ENCODE assay signal across 9 cellular contexts in the genomic region with DNA sequence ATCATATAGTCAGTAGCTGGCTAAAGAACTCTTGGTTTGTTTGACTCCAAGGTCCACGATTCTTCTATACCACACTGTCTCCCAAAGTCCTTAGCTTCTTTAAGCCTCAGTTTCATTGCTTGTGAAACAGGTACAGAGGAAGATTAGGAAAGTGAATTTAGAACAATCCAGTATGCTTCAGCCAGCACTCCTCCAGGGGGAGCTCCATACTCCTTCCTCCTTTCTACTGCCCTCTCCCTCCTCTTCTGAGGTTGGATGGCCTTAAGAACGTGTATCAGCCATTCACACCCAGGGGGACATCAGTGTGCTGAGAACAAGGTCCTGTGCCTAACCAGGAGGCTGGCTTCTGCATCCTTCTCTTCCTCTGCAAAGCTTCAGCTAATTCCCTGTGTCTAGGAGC. TPM values are rescaled to one million over a fixed set of nuclear protein-coding genes. Genes with fewer than 3 reads are reported as not detected.
DNase-seq lines count a peak whose midpoint lies in the region; ATAC-seq, FAIRE-seq and TF ChIP-seq lines count a peak whose summit lies in the region.
"Had no signal": no experiment of that assay in that cellular context is flagged by ENCODE, and none has a peak within 500 bp of the region (broad histone marks: within the 10 kb centered on the region; RNA-seq: fewer than 3 reads in every experiment).

No MANE protein-coding gene starts in this region.

- no peaks in the 10 kb centered on the region for H3K4me1 ChIP-seq in keratinocyte (ENCODE audit: control insufficient read depth, extremely low read depth, insufficient read depth, low read length)
- H3K4me1 ChIP-seq in CD4-positive, alpha-beta memory T cell (ENCODE audit: insufficient read depth, low read length) = no peaks in the 10 kb centered on the region

- DNase-seq in CD1c-positive myeloid dendritic cell (ENCODE audit: extremely low spot score) = peak; percentile 39
- peak; percentile 53 for DNase-seq in H4 (ENCODE audit: low spot score)
- peak; percentile 6 for DNase-seq in UCSD-AML1 (lab: John Stamatoyannopoulos, UW; ENCODE audit: unreplicated experiment)
- DNase-seq in keratinocyte (ENCODE audit: low read depth, low spot score) = no peak
- DNase-seq in CD4-positive, alpha-beta memory T cell = no peak
- no peak for DNase-seq in LoVo (ENCODE audit: low spot score)
- no peak for DNase-seq in NCI-H146 treated with DMSO at 0.1 percent for 48 hours (lab: John Stamatoyannopoulos, UW; ENCODE audit: unreplicated experiment)

- H3K4me3 ChIP-seq in keratinocyte (ENCODE audit: control insufficient read depth in 2 of 3, extremely low read depth in 1 of 3, insufficient read depth in 2 of 3, low read depth in 1 of 3, low read length in 3 of 3) = no peak overlapping the region
- H3K4me3 ChIP-seq in CD4-positive, alpha-beta memory T cell (ENCODE audit: low read length in 2 of 2) = no peak overlapping the region

- H3K36me3 Mint-ChIP-seq in CD4-positive, alpha-beta memory T cell = no peaks in the 10 kb centered on the region
- H3K36me3 Mint-ChIP-seq: memory B cell had no signal

- H3K9ac ChIP-seq in keratinocyte (ENCODE audit: control insufficient read depth, extremely low read depth, insufficient read depth, low read length) = no peak overlapping the region

- H3K9me1 ChIP-seq in keratinocyte (ENCODE audit: control insufficient read depth, extremely low read depth, insufficient read depth, low read length) = no peaks in the 10 kb centered on the region

- peak; percentile 72 to 89 (median 76) for TF ChIP-seq CTCF in keratinocyte (optimal IDR thresholded peaks at IDR 0.05 in 1 of 3, IDR thresholded peaks at IDR 0.05 in 1 of 3, conservative IDR thresholded peaks at IDR 0.05 in 1 of 3; ENCODE audit: extremely low read depth in 1 of 3, insufficient read depth in 2 of 3, low read length in 3 of 3)

- H3K27ac ChIP-seq in keratinocyte (ENCODE audit: control insufficient read depth, insufficient read depth, low read length) = no peak overlapping the region
- no peak overlapping the region for H3K27ac ChIP-seq in CD4-positive, alpha-beta memory T cell (ENCODE audit: low read depth, low read length)

- H3K79me2 ChIP-seq in keratinocyte (ENCODE audit: control insufficient read depth, insufficient read depth, low read length) = no peaks in the 10 kb centered on the region

- H3K9me3 ChIP-seq in keratinocyte (ENCODE audit: control insufficient read depth, low read depth, low read length) = no peaks in the 10 kb centered on the region
- no peaks in the 10 kb centered on the region for H3K9me3 ChIP-seq in CD4-positive, alpha-beta memory T cell (ENCODE audit: control insufficient read depth in 1 of 2, low read length in 2 of 2)

- H3K4me2 ChIP-seq in keratinocyte (ENCODE audit: control insufficient read depth, extremely low read depth, insufficient read depth, low read depth, low read length) = no peak overlapping the region

- H3K9me3 Mint-ChIP-seq in CD4-positive, alpha-beta memory T cell = peaks cover 0 to 5% (median 2%) of the 10 kb centered on the region in 8 donors

- no peak overlapping the region for H3K27ac Mint-ChIP-seq in CD4-positive, alpha-beta memory T cell
- H3K27ac Mint-ChIP-seq: memory B cell had no signal

- no peaks in the 10 kb centered on the region for H4K20me1 ChIP-seq in keratinocyte (ENCODE audit: control insufficient read depth, extremely low read depth, insufficient read depth, low read length)

- H3K36me3 ChIP-seq in keratinocyte (ENCODE audit: control insufficient read depth in 2 of 2, extremely low read depth in 1 of 2, insufficient read depth in 2 of 2, low read length in 2 of 2) = no peaks in the 10 kb centered on the region
- no peaks in the 10 kb centered on the region for H3K36me3 ChIP-seq in CD4-positive, alpha-beta memory T cell (ENCODE audit: insufficient read depth, low read length)

- CTCF ChIA-PET in CD4-positive, alpha-beta memory T cell (lab: Charles Lee; ENCODE audit: partially characterized antibody) = interaction anchor here (0.8 to 0.9 kb wide), 3 partner anchors 14 to 24 kb away, joined by 4 to 5 read pairs (median 4); no protein-coding TSS in a partner anchor

- no peak for ATAC-seq in HG02759 (IDR thresholded peaks at IDR 0.05; ENCODE audit: unreplicated experiment)

- no peak overlapping the region for H3K4me3 Mint-ChIP-seq in CD4-positive, alpha-beta memory T cell
- H3K4me3 Mint-ChIP-seq: memory B cell had no signal

- H3K27me3 ChIP-seq in keratinocyte (ENCODE audit: control insufficient read depth, extremely low read depth, insufficient read depth, low read length) = no peaks in the 10 kb centered on the region
- no peaks in the 10 kb centered on the region for H3K27me3 ChIP-seq in CD4-positive, alpha-beta memory T cell (ENCODE audit: insufficient read depth, low read length)

- intact Hi-C loops in CD4-positive, alpha-beta memory T cell (cut with micrococcal nuclease) = no loop called here

- peaks cover 0 to 3% of the 10 kb centered on the region in 2 donors for H3K27me3 Mint-ChIP-seq in CD4-positive, alpha-beta memory T cell
- H3K27me3 Mint-ChIP-seq: memory B cell had no signal

- H3K4me1 Mint-ChIP-seq in CD4-positive, alpha-beta memory T cell = no peaks in the 10 kb centered on the region
- H3K4me1 Mint-ChIP-seq: memory B cell had no signal

- dilution Hi-C loops in keratinocyte (cut with MboI; ENCODE audit: extremely low pct_ligation_motif_present, low sequenced_read_pairs) = no loop called here

- peak; percentile 64 for FAIRE-seq in keratinocyte (lab: Jason Lieb, UNC)

- no peak overlapping the region for H2AFZ ChIP-seq in keratinocyte (ENCODE audit: control insufficient read depth, low read length)

- POLR2A ChIA-PET in CD4-positive, alpha-beta memory T cell (lab: Charles Lee; ENCODE audit: partially characterized antibody) = interaction anchor here (0.9 kb wide), 1 partner anchor 79 kb away, joined by 3 read pairs; no protein-coding TSS in a partner anchor

RNA-seq across cellular contexts. Expression of a gene that starts 54.8 kb away (rescaled TPM):
- 152 and 195 TPM in 2 replicates for total RNA-seq in H4 (2014; rRNA removed; shearing (Covaris generic))
- polyA plus RNA-seq in keratinocyte = 169 to 229 TPM (median 198 TPM) in 3 replicates
- 135 TPM for polyA plus RNA-seq in keratinocyte (2011; ENCODE audit: low read depth)
- polyA plus RNA-seq in keratinocyte (2011; cell fraction: cytosol; rRNA removed) = 175 and 262 TPM in 2 replicates
- polyA plus RNA-seq in keratinocyte (2011; cell fraction: nucleus; rRNA removed) = 308 and 349 TPM in 2 replicates
- 55.2 and 198 TPM in 2 replicates for polyA plus RNA-seq in keratinocyte (2012; ENCODE audit: low replicate concordance)
- polyA minus RNA-seq in keratinocyte = 79.3 to 202 TPM (median 169 TPM) in 3 replicates
- polyA minus RNA-seq in keratinocyte (2011; cell fraction: cytosol; rRNA and poly(A)+ RNA removed) = 127 TPM
- polyA minus RNA-seq in keratinocyte (2011; cell fraction: nucleus; rRNA and poly(A)+ RNA removed) = 125 and 268 TPM in 2 replicates
- total RNA-seq in CD4-positive, alpha-beta memory T cell = not detected
- polyA plus RNA-seq in CD4-positive, alpha-beta memory T cell = under 1 TPM in 1 of 2 donors, not detected in 1; 0.13 TPM

Comparison
In these comparisons a context has a peak if more than half of its experiments do, and no peak if none do; other contexts are left out.
1. DNase-seq: peak in CD1c-positive myeloid dendritic cell (single experiment), H4 (single experiment) and UCSD-AML1 (single experiment); none in keratinocyte (single experiment), CD4-positive, alpha-beta memory T cell (0 of 5), LoVo (single experiment) and NCI-H146 treated with DMSO at 0.1 percent for 48 hours (single experiment).
2. RNA of a gene that starts 54.8 kb away (total RNA-seq): 152 to 195 TPM in H4; not detected in CD4-positive, alpha-beta memory T cell; every median in the first group is over 100 times any median in the second.